Comparison of ENCODE assay signal across 5 cellular contexts in genomic region chr16:35575432-35575821, GRCh38.
"Had no signal": no experiment of that assay in that cellular context is flagged by ENCODE, and none has a peak within 500 bp of the region (broad histone marks: within the 10 kb centered on the region; RNA-seq: fewer than 3 reads in every experiment).

No MANE protein-coding gene starts in this region.

- H3K27ac Mint-ChIP-seq: IgD-negative memory B cell had no signal

- H3K4me3 ChIP-seq: K562 had no signal

- DNase-seq: IMR-90, KBM-7 had no signal

- H3K27ac ChIP-seq: HL-60 had no signal

- H3K4me1 Mint-ChIP-seq: IgD-negative memory B cell had no signal

- H3K4me3 Mint-ChIP-seq: IgD-negative memory B cell had no signal

- H3K27me3 Mint-ChIP-seq: IgD-negative memory B cell had no signal

- H3K36me3 Mint-ChIP-seq: IgD-negative memory B cell had no signal
